Comparison of ENCODE assay signal across 1 cellular context in the genomic region with DNA sequence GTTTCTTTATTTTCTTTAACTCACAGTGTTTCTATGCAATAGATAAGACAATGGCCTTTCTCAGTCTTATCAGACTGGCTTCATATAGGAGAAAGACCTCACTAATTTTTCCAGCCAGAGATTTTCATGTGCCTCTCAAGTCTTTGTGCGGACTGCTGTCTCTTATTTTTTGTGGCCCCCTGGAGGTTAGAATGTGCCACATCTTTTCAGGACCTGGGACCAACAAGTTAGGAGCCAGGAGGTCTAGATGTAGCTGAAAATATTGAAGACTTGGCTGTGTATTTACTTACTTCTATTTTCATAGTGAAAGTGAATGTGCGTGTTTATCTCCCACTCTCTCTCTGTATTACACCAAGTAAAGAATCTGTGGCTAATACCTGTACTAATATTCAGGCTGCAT.
TF ChIP-seq lines count a peak whose summit lies in the region.

No MANE protein-coding gene starts in this region.

TF ChIP-seq in HCT116, 20 proteins besides CTCF, POLR2A, EP300 and RAD21 (continued from another document):
- TF ChIP-seq REST (IDR thresholded peaks at IDR 0.05; ENCODE audit: low read depth), result no peak
- no peak for TF ChIP-seq CBX3 (IDR thresholded peaks at IDR 0.05; ENCODE audit: low read depth)
- no peak for TF ChIP-seq EGR1 (IDR thresholded peaks at IDR 0.05; ENCODE audit: low read depth)
